ENCODE assay signal across 1 cellular context in genomic region chr7:157402911-157403534, GRCh38.
TF ChIP-seq lines count a peak whose summit lies in the region.

No MANE protein-coding gene starts in this region.

TF ChIP-seq in IMR-90, 13 proteins besides CTCF, POLR2A, EP300 and RAD21 (continued from another document):
- no peak for TF ChIP-seq ELK1 (IDR thresholded peaks at IDR 0.05; ENCODE audit: borderline replicate concordance, low read depth, low read length)
- no peak for TF ChIP-seq RFX5 (IDR thresholded peaks at IDR 0.05; ENCODE audit: low read depth, low read length)
- TF ChIP-seq MAFK (IDR thresholded peaks at IDR 0.05; ENCODE audit: low read depth, low read length) = no peak
- TF ChIP-seq USF2 (IDR thresholded peaks at IDR 0.05; ENCODE audit: low read depth, low read length) = no peak
- no peak for TF ChIP-seq MXI1 (IDR thresholded peaks at IDR 0.05; ENCODE audit: borderline replicate concordance, low read depth, low read length)
- no peak for TF ChIP-seq MAZ (IDR thresholded peaks at IDR 0.05; ENCODE audit: borderline replicate concordance, low read depth, low read length)
- TF ChIP-seq RCOR1 (IDR thresholded peaks at IDR 0.05; ENCODE audit: insufficient replicate concordance, low read length) = no peak
- no peak for TF ChIP-seq BHLHE40 (IDR thresholded peaks at IDR 0.05; ENCODE audit: low read depth, low read length)
- no peak for TF ChIP-seq SMC3 (IDR thresholded peaks at IDR 0.05; ENCODE audit: low read depth, low read length)
- TF ChIP-seq FOS (IDR thresholded peaks at IDR 0.05; ENCODE audit: low read depth, low read length) = no peak
